ENCODE assay signal across 12 cellular contexts in the genomic region with DNA sequence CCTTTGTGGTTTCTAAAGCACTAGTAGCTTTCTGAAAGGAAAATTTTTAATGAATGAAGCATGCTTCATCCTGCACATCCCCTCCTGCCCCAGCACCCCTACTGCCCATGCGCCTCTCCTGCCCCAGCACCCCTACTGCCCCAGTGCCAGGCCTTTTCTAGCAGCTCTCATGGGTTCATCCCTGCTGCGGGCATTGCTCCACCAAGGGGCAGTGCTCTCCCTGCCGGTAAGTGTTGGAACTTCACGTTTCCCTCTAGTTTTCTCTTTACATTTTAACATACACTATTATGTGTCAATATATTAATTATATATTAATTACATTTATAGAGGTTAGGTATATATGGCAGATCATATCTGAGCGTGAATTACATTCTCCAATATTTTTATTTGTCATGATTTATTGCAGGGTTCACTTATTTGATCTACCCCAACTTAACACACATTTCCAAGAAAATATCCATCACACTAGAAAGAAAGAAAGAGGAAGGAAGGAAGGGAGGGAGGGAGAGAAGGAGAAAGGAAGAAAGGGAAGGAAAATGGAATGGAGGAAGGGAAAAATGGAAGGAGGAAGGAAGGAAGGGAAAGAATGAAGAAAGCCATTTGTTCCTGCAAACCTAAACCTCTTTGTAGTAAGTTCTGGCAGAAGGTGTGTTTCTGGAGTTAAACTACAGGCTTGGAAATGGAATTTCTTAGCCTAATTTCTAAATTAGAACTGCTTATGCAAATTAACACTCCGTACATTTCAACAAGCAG. TPM values are rescaled to one million over a fixed set of nuclear protein-coding genes. Genes with fewer than 3 reads are reported as not detected.
DNase-seq lines count a peak whose midpoint lies in the region; ATAC-seq, FAIRE-seq and TF ChIP-seq lines count a peak whose summit lies in the region.
"Had no signal": no experiment of that assay in that cellular context is flagged by ENCODE, and none has a peak within 500 bp of the region (broad histone marks: within the 10 kb centered on the region; RNA-seq: fewer than 3 reads in every experiment).

No MANE protein-coding gene starts in this region.

- POLR2A ChIA-PET in WTC11 (lab: Charles Lee), result no interaction called here
- POLR2A ChIA-PET in naive thymus-derived CD8-positive, alpha-beta T cell (lab: Charles Lee), result no interaction called here

- ATAC-seq in WTC11, result peak; percentile 35; the same call in 1 of the 2 replicates
- ATAC-seq in naive thymus-derived CD8-positive, alpha-beta T cell, result no peak

- TF ChIP-seq CTCF in WTC11 (IDR thresholded peaks at IDR 0.05) (peak; percentile 26; the same call in 1 of the 2 replicates), neural crest cell (conservative IDR thresholded peaks at IDR 0.05) (peak; percentile 16), D721Med (IDR thresholded peaks at IDR 0.05; ENCODE audit: insufficient read depth, missing control alignments) (no peak)

- DNase-seq in T-helper 1 cell (no peak), KBM-7 (peak; percentile 20), WTC11 (ENCODE audit: low spot score) (peak; percentile 41), neural crest cell (ENCODE audit: low read depth, low spot score) (no peak), D721Med (ENCODE audit: insufficient read length, low spot score) (no peak), NCI-H524 treated with DMSO at 0.1 percent for 48 hours (lab: John Stamatoyannopoulos, UW) (no peak)
- no peak for DNase-seq in naive thymus-derived CD8-positive, alpha-beta T cell
- DNase-seq: effector memory CD8-positive, alpha-beta T cell; GF-D8; hypothalamus; midbrain had no signal

- CTCF ChIA-PET in WTC11 (lab: Charles Lee), result interaction anchor here (0.6 to 3.0 kb wide), 13 partner anchors 8 to 271 kb away, joined by 3 to 23 read pairs (median 3); a partner anchor contains a TSS

- H3K4me3 Mint-ChIP-seq in T-helper 1 cell treated with Interleukin-12 subunit alpha and Interleukin-12 subunit beta and Interleukin-4 antibody, amounts not matched to agents 30 μg/mL and 1 μg/mL, for 36 hours, result no peak overlapping the region
- H3K4me3 Mint-ChIP-seq in WTC11, result no peak overlapping the region
- H3K4me3 Mint-ChIP-seq in neural crest cell, result no peak overlapping the region
- no peak overlapping the region for H3K4me3 Mint-ChIP-seq in naive thymus-derived CD8-positive, alpha-beta T cell

- H3K36me3 Mint-ChIP-seq in T-helper 1 cell treated with Interleukin-12 subunit alpha and Interleukin-12 subunit beta and Interleukin-4 antibody, amounts not matched to agents 30 μg/mL and 1 μg/mL, for 36 hours (ENCODE audit: low read depth), result peaks cover 10% of the 10 kb centered on the region
- H3K36me3 Mint-ChIP-seq in WTC11 (peaks cover 8% of the 10 kb centered on the region), neural crest cell (ENCODE audit: low read depth) (peaks cover 26% of the 10 kb centered on the region)
- peaks cover 0 to 12% (median 12%) of the 10 kb centered on the region in 3 donors for H3K36me3 Mint-ChIP-seq in naive thymus-derived CD8-positive, alpha-beta T cell

- H3K9me3 Mint-ChIP-seq in T-helper 1 cell treated with Interleukin-12 subunit alpha and Interleukin-12 subunit beta and Interleukin-4 antibody, amounts not matched to agents 30 μg/mL and 1 μg/mL, for 36 hours, result no peaks in the 10 kb centered on the region
- H3K9me3 Mint-ChIP-seq in WTC11, result no peaks in the 10 kb centered on the region
- no peaks in the 10 kb centered on the region for H3K9me3 Mint-ChIP-seq in neural crest cell
- no peaks in the 10 kb centered on the region for H3K9me3 Mint-ChIP-seq in naive thymus-derived CD8-positive, alpha-beta T cell
- H3K9me3 Mint-ChIP-seq: effector memory CD8-positive, alpha-beta T cell had no signal

- peak overlapping the region; percentile 7 for H3K27ac Mint-ChIP-seq in T-helper 1 cell treated with Interleukin-12 subunit alpha and Interleukin-12 subunit beta and Interleukin-4 antibody, amounts not matched to agents 30 μg/mL and 1 μg/mL, for 36 hours
- no peak overlapping the region for H3K27ac Mint-ChIP-seq in WTC11
- no peak overlapping the region for H3K27ac Mint-ChIP-seq in neural crest cell (ENCODE audit: unreplicated experiment)
- peak overlapping the region in 1 of 10 donors; percentile 74 for H3K27ac Mint-ChIP-seq in naive thymus-derived CD8-positive, alpha-beta T cell

- no peak for FAIRE-seq in D721Med (lab: Jason Lieb, UNC)

- H3K27me3 Mint-ChIP-seq in T-helper 1 cell treated with Interleukin-12 subunit alpha and Interleukin-12 subunit beta and Interleukin-4 antibody, amounts not matched to agents 30 μg/mL and 1 μg/mL, for 36 hours (ENCODE audit: low read depth), result no peaks in the 10 kb centered on the region
- H3K27me3 Mint-ChIP-seq in WTC11 (ENCODE audit: low read depth), result no peaks in the 10 kb centered on the region
- H3K27me3 Mint-ChIP-seq in neural crest cell (ENCODE audit: low read depth), result no peaks in the 10 kb centered on the region
- no peaks in the 10 kb centered on the region for H3K27me3 Mint-ChIP-seq in naive thymus-derived CD8-positive, alpha-beta T cell
- H3K27me3 Mint-ChIP-seq: effector memory CD8-positive, alpha-beta T cell had no signal

- peaks cover 26% of the 10 kb centered on the region for H3K4me1 Mint-ChIP-seq in T-helper 1 cell treated with Interleukin-12 subunit alpha and Interleukin-12 subunit beta and Interleukin-4 antibody, amounts not matched to agents 30 μg/mL and 1 μg/mL, for 36 hours (ENCODE audit: low read depth)
- H3K4me1 Mint-ChIP-seq in WTC11, result peaks cover 3% of the 10 kb centered on the region
- peaks cover 3% of the 10 kb centered on the region for H3K4me1 Mint-ChIP-seq in neural crest cell
- peaks cover 8 to 56% (median 35%) of the 10 kb centered on the region in 4 donors for H3K4me1 Mint-ChIP-seq in naive thymus-derived CD8-positive, alpha-beta T cell

- in situ Hi-C loops in KBM-7 (cut with MboI; ENCODE audit: low pct_unique_long_range_greater_than_20kb, low sequenced_read_pairs), result no loop called here

TF ChIP-seq in WTC11, 78 proteins besides CTCF, POLR2A, EP300 and RAD21:
- TF ChIP-seq ZBTB21 (CRISPR knock-in tag; IDR thresholded peaks at IDR 0.05; ENCODE audit: borderline replicate concordance), result no peak
- TF ChIP-seq, protein P1, sequence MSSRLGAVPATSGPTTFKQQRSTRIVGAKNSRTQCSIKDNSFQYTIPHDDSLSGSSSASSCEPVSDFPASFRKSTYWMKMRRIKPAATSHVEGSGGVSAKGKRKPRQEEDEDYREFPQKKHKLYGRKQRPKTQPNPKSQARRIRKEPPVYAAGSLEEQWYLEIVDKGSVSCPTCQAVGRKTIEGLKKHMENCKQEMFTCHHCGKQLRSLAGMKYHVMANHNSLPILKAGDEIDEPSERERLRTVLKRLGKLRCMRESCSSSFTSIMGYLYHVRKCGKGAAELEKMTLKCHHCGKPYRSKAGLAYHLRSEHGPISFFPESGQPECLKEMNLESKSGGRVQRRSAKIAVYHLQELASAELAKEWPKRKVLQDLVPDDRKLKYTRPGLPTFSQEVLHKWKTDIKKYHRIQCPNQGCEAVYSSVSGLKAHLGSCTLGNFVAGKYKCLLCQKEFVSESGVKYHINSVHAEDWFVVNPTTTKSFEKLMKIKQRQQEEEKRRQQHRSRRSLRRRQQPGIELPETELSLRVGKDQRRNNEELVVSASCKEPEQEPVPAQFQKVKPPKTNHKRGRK (CRISPR knock-in tag; IDR thresholded peaks at IDR 0.05; ENCODE audit: borderline replicate concordance), result peak; percentile 90; the same call in 1 of the 2 replicates

RNA-seq across cellular contexts. Expression of a gene that starts 46.8 kb away (rescaled TPM):
- total RNA-seq in WTC11 (2021) (23.4 to 25.6 TPM (median 25.1 TPM) in 3 replicates), neural crest cell (36.5 and 42.2 TPM in 2 replicates)
- 10 to 100 TPM; 14.9 to 15.3 TPM for total RNA-seq in naive thymus-derived CD8-positive, alpha-beta T cell
- 1 to 10 TPM; 2.5 to 4.5 (median 4.3) TPM for polyA plus RNA-seq in naive thymus-derived CD8-positive, alpha-beta T cell

Comparison
In these comparisons a context has a peak if more than half of its experiments do, and no peak if none do; other contexts are left out.
1. DNase-seq: peak in KBM-7 (single experiment) and WTC11 (single experiment); none in T-helper 1 cell (0 of 5), neural crest cell (single experiment), D721Med (single experiment), naive thymus-derived CD8-positive, alpha-beta T cell (0 of 10) and NCI-H524 treated with DMSO at 0.1 percent for 48 hours (single experiment).